Comparison of ENCODE assay signal across 1 cellular context in the genomic region with DNA sequence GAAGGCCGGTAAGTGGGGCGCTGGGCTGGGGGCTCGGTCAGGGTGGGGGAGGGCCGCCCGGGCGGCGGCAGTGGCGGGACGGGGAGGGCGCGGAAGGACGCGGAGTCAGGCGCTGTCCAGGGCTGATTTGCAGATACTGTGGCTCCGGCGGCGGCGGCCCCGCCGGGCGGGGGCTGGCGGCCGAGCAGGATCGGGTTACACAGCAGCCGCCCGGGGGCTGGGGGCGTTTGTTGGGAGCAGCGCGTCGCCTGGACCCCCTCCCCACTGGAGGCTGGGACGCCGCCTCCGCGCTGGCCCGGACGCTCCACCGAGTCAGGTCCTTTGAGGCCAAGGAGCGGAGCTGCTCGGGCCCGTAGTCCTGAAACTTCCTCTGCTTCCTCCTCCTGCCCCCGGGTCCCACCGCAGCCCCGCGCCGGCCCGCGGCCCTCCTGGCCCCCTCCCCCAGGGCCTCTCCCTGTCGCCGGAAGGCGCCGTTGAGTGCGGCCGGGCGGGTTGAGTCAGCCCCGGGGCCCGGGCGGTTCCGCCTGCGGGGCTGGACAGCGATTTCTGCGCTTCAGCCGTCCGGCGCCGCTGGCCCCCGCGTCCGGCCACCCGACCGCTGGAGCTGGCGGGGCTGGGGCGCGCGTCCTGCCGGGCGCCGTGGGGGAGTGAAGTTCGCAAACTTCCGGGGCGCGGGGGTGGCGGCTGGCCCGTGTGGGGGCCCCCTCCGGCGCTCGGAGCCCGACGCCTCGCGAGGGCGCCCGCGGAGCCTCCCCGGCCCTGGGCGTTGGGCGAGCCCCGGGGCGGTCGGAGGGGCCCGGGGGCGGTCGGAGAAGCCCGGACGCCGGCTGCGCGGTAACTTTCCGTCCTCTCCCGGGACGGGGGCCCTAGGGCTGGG.
TF ChIP-seq lines count a peak whose summit lies in the region.

No MANE protein-coding gene starts in this region.

TF ChIP-seq in HepG2, 621 proteins besides CTCF, POLR2A, EP300 and RAD21 (continued from another document and continues in another):
- TF ChIP-seq, protein P1, sequence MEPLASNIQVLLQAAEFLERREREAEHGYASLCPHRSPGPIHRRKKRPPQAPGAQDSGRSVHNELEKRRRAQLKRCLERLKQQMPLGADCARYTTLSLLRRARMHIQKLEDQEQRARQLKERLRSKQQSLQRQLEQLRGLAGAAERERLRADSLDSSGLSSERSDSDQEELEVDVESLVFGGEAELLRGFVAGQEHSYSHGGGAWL (CRISPR knock-in tag; IDR thresholded peaks at IDR 0.05) = peak; percentile 50; the same call in 1 of the 2 replicates
- TF ChIP-seq SYNCRIP (IDR thresholded peaks at IDR 0.05; ENCODE audit: insufficient read depth, low read depth, low read length) = no peak
- TF ChIP-seq RNF2 (conservative IDR thresholded peaks at IDR 0.05; ENCODE audit: low read depth) = no peak
- TF ChIP-seq, protein P2, sequence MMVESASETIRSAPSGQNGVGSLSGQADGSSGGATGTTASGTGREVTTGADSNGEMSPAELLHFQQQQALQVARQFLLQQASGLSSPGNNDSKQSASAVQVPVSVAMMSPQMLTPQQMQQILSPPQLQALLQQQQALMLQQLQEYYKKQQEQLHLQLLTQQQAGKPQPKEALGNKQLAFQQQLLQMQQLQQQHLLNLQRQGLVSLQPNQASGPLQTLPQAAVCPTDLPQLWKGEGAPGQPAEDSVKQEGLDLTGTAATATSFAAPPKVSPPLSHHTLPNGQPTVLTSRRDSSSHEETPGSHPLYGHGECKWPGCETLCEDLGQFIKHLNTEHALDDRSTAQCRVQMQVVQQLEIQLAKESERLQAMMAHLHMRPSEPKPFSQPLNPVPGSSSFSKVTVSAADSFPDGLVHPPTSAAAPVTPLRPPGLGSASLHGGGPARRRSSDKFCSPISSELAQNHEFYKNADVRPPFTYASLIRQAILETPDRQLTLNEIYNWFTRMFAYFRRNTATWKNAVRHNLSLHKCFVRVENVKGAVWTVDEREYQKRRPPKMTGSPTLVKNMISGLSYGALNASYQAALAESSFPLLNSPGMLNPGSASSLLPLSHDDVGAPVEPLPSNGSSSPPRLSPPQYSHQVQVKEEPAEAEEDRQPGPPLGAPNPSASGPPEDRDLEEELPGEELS (CRISPR knock-in tag; IDR thresholded peaks at IDR 0.05) = no peak
- no peak for TF ChIP-seq TBL1XR1 (IDR thresholded peaks at IDR 0.05; ENCODE audit: borderline replicate concordance, low read length, partially characterized antibody)
- TF ChIP-seq NR2F6 (IDR thresholded peaks at IDR 0.05) = no peak
- TF ChIP-seq NR2F6 (CRISPR knock-in tag; IDR thresholded peaks at IDR 0.05) = no peak
- TF ChIP-seq ELF1 (CRISPR knock-in tag; IDR thresholded peaks at IDR 0.05) = no peak
- no peak for TF ChIP-seq ATF1 (CRISPR knock-in tag; IDR thresholded peaks at IDR 0.05)
- no peak for TF ChIP-seq HIVEP1 (CRISPR knock-in tag; IDR thresholded peaks at IDR 0.05)
- TF ChIP-seq KLF15 (CRISPR knock-in tag; IDR thresholded peaks at IDR 0.05; ENCODE audit: borderline replicate concordance) = 0 out of 2 replicates have a peak, but pooled peaks have one; percentile 24
- TF ChIP-seq ZNF773 (CRISPR knock-in tag; IDR thresholded peaks at IDR 0.05; ENCODE audit: borderline replicate concordance) = no peak; the same call in 1 of the 2 replicates
- TF ChIP-seq MYNN (CRISPR knock-in tag; IDR thresholded peaks at IDR 0.05; ENCODE audit: low read depth) = no peak
- TF ChIP-seq, protein P3, sequence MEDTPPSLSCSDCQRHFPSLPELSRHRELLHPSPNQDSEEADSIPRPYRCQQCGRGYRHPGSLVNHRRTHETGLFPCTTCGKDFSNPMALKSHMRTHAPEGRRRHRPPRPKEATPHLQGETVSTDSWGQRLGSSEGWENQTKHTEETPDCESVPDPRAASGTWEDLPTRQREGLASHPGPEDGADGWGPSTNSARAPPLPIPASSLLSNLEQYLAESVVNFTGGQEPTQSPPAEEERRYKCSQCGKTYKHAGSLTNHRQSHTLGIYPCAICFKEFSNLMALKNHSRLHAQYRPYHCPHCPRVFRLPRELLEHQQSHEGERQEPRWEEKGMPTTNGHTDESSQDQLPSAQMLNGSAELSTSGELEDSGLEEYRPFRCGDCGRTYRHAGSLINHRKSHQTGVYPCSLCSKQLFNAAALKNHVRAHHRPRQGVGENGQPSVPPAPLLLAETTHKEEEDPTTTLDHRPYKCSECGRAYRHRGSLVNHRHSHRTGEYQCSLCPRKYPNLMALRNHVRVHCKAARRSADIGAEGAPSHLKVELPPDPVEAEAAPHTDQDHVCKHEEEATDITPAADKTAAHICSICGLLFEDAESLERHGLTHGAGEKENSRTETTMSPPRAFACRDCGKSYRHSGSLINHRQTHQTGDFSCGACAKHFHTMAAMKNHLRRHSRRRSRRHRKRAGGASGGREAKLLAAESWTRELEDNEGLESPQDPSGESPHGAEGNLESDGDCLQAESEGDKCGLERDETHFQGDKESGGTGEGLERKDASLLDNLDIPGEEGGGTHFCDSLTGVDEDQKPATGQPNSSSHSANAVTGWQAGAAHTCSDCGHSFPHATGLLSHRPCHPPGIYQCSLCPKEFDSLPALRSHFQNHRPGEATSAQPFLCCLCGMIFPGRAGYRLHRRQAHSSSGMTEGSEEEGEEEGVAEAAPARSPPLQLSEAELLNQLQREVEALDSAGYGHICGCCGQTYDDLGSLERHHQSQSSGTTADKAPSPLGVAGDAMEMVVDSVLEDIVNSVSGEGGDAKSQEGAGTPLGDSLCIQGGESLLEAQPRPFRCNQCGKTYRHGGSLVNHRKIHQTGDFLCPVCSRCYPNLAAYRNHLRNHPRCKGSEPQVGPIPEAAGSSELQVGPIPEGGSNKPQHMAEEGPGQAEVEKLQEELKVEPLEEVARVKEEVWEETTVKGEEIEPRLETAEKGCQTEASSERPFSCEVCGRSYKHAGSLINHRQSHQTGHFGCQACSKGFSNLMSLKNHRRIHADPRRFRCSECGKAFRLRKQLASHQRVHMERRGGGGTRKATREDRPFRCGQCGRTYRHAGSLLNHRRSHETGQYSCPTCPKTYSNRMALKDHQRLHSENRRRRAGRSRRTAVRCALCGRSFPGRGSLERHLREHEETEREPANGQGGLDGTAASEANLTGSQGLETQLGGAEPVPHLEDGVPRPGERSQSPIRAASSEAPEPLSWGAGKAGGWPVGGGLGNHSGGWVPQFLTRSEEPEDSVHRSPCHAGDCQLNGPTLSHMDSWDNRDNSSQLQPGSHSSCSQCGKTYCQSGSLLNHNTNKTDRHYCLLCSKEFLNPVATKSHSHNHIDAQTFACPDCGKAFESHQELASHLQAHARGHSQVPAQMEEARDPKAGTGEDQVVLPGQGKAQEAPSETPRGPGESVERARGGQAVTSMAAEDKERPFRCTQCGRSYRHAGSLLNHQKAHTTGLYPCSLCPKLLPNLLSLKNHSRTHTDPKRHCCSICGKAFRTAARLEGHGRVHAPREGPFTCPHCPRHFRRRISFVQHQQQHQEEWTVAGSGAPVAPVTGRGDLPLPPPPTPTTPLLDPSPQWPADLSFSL (CRISPR knock-in tag; IDR thresholded peaks at IDR 0.05) = no peak
- TF ChIP-seq, protein P4, sequence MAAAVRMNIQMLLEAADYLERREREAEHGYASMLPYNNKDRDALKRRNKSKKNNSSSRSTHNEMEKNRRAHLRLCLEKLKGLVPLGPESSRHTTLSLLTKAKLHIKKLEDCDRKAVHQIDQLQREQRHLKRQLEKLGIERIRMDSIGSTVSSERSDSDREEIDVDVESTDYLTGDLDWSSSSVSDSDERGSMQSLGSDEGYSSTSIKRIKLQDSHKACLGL (CRISPR knock-in tag; IDR thresholded peaks at IDR 0.05) = no peak
- TF ChIP-seq EZH2 (conservative IDR thresholded peaks at IDR 0.05; ENCODE audit: low read depth, low read length) = no peak
- TF ChIP-seq, protein P5, sequence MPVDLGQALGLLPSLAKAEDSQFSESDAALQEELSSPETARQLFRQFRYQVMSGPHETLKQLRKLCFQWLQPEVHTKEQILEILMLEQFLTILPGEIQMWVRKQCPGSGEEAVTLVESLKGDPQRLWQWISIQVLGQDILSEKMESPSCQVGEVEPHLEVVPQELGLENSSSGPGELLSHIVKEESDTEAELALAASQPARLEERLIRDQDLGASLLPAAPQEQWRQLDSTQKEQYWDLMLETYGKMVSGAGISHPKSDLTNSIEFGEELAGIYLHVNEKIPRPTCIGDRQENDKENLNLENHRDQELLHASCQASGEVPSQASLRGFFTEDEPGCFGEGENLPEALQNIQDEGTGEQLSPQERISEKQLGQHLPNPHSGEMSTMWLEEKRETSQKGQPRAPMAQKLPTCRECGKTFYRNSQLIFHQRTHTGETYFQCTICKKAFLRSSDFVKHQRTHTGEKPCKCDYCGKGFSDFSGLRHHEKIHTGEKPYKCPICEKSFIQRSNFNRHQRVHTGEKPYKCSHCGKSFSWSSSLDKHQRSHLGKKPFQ (CRISPR knock-in tag; IDR thresholded peaks at IDR 0.05; ENCODE audit: insufficient replicate concordance) = no peak
- peak; percentile 52; the same call in 1 of the 3 replicates for TF ChIP-seq MXI1 (IDR thresholded peaks at IDR 0.05; ENCODE audit: borderline replicate concordance, low read depth, low read length)
- no peak for TF ChIP-seq SRSF9 (IDR thresholded peaks at IDR 0.05; ENCODE audit: borderline replicate concordance, insufficient read depth, low read depth, low read length, poor library complexity, severe bottlenecking)
- peak; percentile 9; the same call in 1 of the 2 replicates for TF ChIP-seq NR2C2 (CRISPR knock-in tag; IDR thresholded peaks at IDR 0.05; ENCODE audit: borderline replicate concordance)
- no peak for TF ChIP-seq U2AF1 (optimal IDR thresholded peaks at IDR 0.05; ENCODE audit: low read depth, low read length)
- TF ChIP-seq SOX13 (IDR thresholded peaks at IDR 0.05) = no peak
- TF ChIP-seq SOX13 (CRISPR knock-in tag; conservative IDR thresholded peaks at IDR 0.05 in 1 of 2, IDR thresholded peaks at IDR 0.05 in 1 of 2) = no peak
- TF ChIP-seq MAFG (CRISPR knock-in tag; IDR thresholded peaks at IDR 0.05) = no peak
- no peak for TF ChIP-seq NPAS2 (CRISPR knock-in tag; IDR thresholded peaks at IDR 0.05; ENCODE audit: borderline replicate concordance)
- TF ChIP-seq KLF11 (CRISPR knock-in tag; IDR thresholded peaks at IDR 0.05) = no peak
- TF ChIP-seq ZEB1 (IDR thresholded peaks at IDR 0.05; ENCODE audit: insufficient replicate concordance, low read depth) = no peak
- TF ChIP-seq ZNF562 (CRISPR knock-in tag; IDR thresholded peaks at IDR 0.05; ENCODE audit: borderline replicate concordance) = no peak
- no peak for TF ChIP-seq ETV6 (CRISPR knock-in tag; conservative IDR thresholded peaks at IDR 0.05)
- TF ChIP-seq, protein P6, sequence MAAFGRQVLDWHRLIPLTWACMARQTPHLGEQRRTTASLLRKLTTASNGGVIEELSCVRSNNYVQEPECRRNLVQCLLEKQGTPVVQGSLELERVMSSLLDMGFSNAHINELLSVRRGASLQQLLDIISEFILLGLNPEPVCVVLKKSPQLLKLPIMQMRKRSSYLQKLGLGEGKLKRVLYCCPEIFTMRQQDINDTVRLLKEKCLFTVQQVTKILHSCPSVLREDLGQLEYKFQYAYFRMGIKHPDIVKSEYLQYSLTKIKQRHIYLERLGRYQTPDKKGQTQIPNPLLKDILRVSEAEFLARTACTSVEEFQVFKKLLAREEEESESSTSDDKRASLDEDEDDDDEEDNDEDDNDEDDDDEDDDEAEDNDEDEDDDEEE (CRISPR knock-in tag; IDR thresholded peaks at IDR 0.05) = no peak
- TF ChIP-seq ZNF660 (CRISPR knock-in tag; IDR thresholded peaks at IDR 0.05; ENCODE audit: borderline replicate concordance, low read depth) = no peak
- no peak for TF ChIP-seq ZNF431 (CRISPR knock-in tag; IDR thresholded peaks at IDR 0.05; ENCODE audit: borderline replicate concordance, low read depth)
- no peak for TF ChIP-seq ZNF589 (CRISPR knock-in tag; conservative IDR thresholded peaks at IDR 0.05)
- no peak for TF ChIP-seq BCL6 (CRISPR knock-in tag; IDR thresholded peaks at IDR 0.05)
- peak; percentile 37; the same call in 1 of the 2 replicates for TF ChIP-seq ZNF768 (CRISPR knock-in tag; IDR thresholded peaks at IDR 0.05)
- peak; percentile 41; the same call in 1 of the 2 replicates for TF ChIP-seq ZBTB7A (CRISPR knock-in tag; IDR thresholded peaks at IDR 0.05)
- TF ChIP-seq ZZZ3 (CRISPR knock-in tag; IDR thresholded peaks at IDR 0.05; ENCODE audit: borderline replicate concordance) = no peak
- TF ChIP-seq, protein P7, sequence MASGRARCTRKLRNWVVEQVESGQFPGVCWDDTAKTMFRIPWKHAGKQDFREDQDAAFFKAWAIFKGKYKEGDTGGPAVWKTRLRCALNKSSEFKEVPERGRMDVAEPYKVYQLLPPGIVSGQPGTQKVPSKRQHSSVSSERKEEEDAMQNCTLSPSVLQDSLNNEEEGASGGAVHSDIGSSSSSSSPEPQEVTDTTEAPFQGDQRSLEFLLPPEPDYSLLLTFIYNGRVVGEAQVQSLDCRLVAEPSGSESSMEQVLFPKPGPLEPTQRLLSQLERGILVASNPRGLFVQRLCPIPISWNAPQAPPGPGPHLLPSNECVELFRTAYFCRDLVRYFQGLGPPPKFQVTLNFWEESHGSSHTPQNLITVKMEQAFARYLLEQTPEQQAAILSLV (CRISPR knock-in tag; IDR thresholded peaks at IDR 0.05; ENCODE audit: borderline replicate concordance) = no peak
- TF ChIP-seq SPEN (CRISPR knock-in tag; IDR thresholded peaks at IDR 0.05; ENCODE audit: low read depth) = no peak; the same call in 1 of the 2 replicates
- TF ChIP-seq, protein P8, sequence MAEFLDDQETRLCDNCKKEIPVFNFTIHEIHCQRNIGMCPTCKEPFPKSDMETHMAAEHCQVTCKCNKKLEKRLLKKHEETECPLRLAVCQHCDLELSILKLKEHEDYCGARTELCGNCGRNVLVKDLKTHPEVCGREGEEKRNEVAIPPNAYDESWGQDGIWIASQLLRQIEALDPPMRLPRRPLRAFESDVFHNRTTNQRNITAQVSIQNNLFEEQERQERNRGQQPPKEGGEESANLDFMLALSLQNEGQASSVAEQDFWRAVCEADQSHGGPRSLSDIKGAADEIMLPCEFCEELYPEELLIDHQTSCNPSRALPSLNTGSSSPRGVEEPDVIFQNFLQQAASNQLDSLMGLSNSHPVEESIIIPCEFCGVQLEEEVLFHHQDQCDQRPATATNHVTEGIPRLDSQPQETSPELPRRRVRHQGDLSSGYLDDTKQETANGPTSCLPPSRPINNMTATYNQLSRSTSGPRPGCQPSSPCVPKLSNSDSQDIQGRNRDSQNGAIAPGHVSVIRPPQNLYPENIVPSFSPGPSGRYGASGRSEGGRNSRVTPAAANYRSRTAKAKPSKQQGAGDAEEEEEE (CRISPR knock-in tag; IDR thresholded peaks at IDR 0.05; ENCODE audit: borderline replicate concordance) = no peak
- no peak for TF ChIP-seq PCBP2 (optimal IDR thresholded peaks at IDR 0.05; ENCODE audit: low read depth, low read length, poor library complexity, severe bottlenecking)
- TF ChIP-seq CC2D1A (CRISPR knock-in tag; IDR thresholded peaks at IDR 0.05) = no peak
- TF ChIP-seq SP2 (CRISPR knock-in tag; IDR thresholded peaks at IDR 0.05) = no peak
- 0 out of 2 replicates have a peak, but pooled peaks have one; percentile 4 for TF ChIP-seq RARA (CRISPR knock-in tag; IDR thresholded peaks at IDR 0.05)
- TF ChIP-seq SATB2 (CRISPR knock-in tag; IDR thresholded peaks at IDR 0.05) = no peak
